Comparison of ENCODE assay signal across 8 cellular contexts in genomic region chr17:1716912-1717695, GRCh38. TPM values are rescaled to one million over a fixed set of nuclear protein-coding genes. Genes with fewer than 3 reads are reported as not detected.
A peak's percentile ranks its signal among the peaks of the same experiment; 100 is the strongest.
DNase-seq lines count a peak whose midpoint lies in the region; ATAC-seq and TF ChIP-seq lines count a peak whose summit lies in the region.

No MANE protein-coding gene starts in this region.

- peaks cover 0 to 22% of the 10 kb centered on the region in 2 donors for H3K36me3 ChIP-seq in gastrocnemius medialis

- no peaks in the 10 kb centered on the region for H3K27me3 ChIP-seq in gastrocnemius medialis

- no peak for TF ChIP-seq CTCF in gastrocnemius medialis (IDR thresholded peaks at IDR 0.05 in 4 of 5, conservative IDR thresholded peaks at IDR 0.05 in 1 of 5)

- TF ChIP-seq POLR2A in gastrocnemius medialis (IDR thresholded peaks at IDR 0.05), result peak; percentile 92

- H3K9me3 ChIP-seq in gastrocnemius medialis, result no peaks in the 10 kb centered on the region

- peak; percentile 76 for DNase-seq in activated gamma-delta T cell treated with Interleukin-2 at 50 U/mL for 16 hours
- DNase-seq in activated gamma-delta T cell (lab: John Stamatoyannopoulos, UW), result no peak
- peak; percentile 89 for DNase-seq in NCI-H2107 treated with DMSO at 0.1 percent for 48 hours (lab: John Stamatoyannopoulos, UW; ENCODE audit: unreplicated experiment)
- peak; percentile 88 for DNase-seq in UCSD-AML1 (lab: John Stamatoyannopoulos, UW; ENCODE audit: unreplicated experiment)
- peak; percentile 95 for DNase-seq in brain pericyte (ENCODE audit: low read depth, low spot score)
- peak; percentile 96 to 98 for DNase-seq in gastrocnemius medialis

- ATAC-seq in HG03045 (IDR thresholded peaks at IDR 0.05; ENCODE audit: unreplicated experiment) (peak; percentile 40), gastrocnemius medialis (peak; percentile 49 to 64)

- H3K4me1 ChIP-seq in gastrocnemius medialis, result peaks cover 44 to 48% of the 10 kb centered on the region in 2 donors

- in situ Hi-C loops in gastrocnemius medialis (cut with MboI; ENCODE audit: low sequenced_read_pairs in 4 of 4), result loop anchor here in 1 of 4 donors (5.0 kb wide), 1 partner anchor 70 kb away; no protein-coding TSS in a partner anchor

- H3K4me3 ChIP-seq in iPS-11a (ENCODE audit: low read depth, low read length) (peak overlapping the region; percentile 52), gastrocnemius medialis (peak overlapping the region; percentile 72 to 85 (median 80))

- intact Hi-C loops in gastrocnemius medialis (cut with DNase I; ENCODE audit: low total_unique reads), result loop anchor here (1.0 to 5.0 kb wide), 4 partner anchors 67 to 684 kb away; partner anchors contain the start of gene MNT

- H3K27ac ChIP-seq in gastrocnemius medialis, result peak overlapping the region; percentile 95 to 100 (median 99)

RNA-seq across cellular contexts. Expression of gene TLCD2, which starts 6.9 kb away (rescaled TPM):
- under 1 TPM; 0.66 to 0.95 (median 0.85) TPM for total RNA-seq in gastrocnemius medialis

RNA-seq across cellular contexts. Expression of gene WDR81, which starts 7.4 kb away (rescaled TPM):
- 10 to 100 TPM; 22.3 to 61.1 (median 42.7) TPM for total RNA-seq in gastrocnemius medialis

RNA-seq across cellular contexts. Expression of gene SERPINF2, which starts 25.6 kb away (rescaled TPM):
- 1 to 10 TPM in 3 of 4 donors, under 1 TPM in 1; 0.85 to 6.4 (median 4.3) TPM for total RNA-seq in gastrocnemius medialis

RNA-seq across cellular contexts. Expression of gene PRPF8, which starts 32.4 kb away (rescaled TPM):
- total RNA-seq in gastrocnemius medialis, result 100 to 1,000 TPM; 127 to 261 (median 195) TPM

RNA-seq across cellular contexts. Expression of gene SERPINF1, which starts 44.8 kb away (rescaled TPM):
- 100 to 1,000 TPM; 554 to 698 (median 631) TPM for total RNA-seq in gastrocnemius medialis
